In the genomic region with DNA sequence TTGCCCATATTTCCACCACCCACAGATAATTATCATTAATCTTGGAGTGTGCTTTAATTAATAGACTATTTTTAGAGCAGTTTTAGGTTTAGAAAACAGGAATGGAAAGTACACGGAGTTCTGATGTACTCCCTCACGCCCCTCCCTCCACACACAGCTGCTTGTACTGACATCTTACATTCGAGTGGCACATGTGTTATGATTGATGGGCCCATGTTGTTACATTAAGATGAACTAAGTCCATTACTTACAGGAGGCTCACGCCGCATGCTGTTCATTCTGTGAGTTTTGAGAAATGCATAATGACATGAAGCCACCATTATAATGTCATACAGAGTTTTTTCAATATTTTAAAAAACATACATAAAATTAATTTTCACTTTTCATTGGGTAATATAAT, we compare ENCODE assay signal across 22 cellular contexts. TPM values are rescaled to one million over a fixed set of nuclear protein-coding genes. Genes with fewer than 3 reads are reported as not detected.
A peak's percentile ranks its signal among the peaks of the same experiment; 100 is the strongest.
DNase-seq lines count a peak whose midpoint lies in the region; ATAC-seq, FAIRE-seq and TF ChIP-seq lines count a peak whose summit lies in the region.
"Had no signal": no experiment of that assay in that cellular context is flagged by ENCODE, and none has a peak within 500 bp of the region (broad histone marks: within the 10 kb centered on the region; RNA-seq: fewer than 3 reads in every experiment).

No MANE protein-coding gene starts in this region.

- peaks cover 26% of the 10 kb centered on the region for H4K20me1 ChIP-seq in HepG2 (ENCODE audit: insufficient read depth, low read length)

- H3K27me3 Mint-ChIP-seq in CD14-positive monocyte (ENCODE audit: low read depth in 3 of 3): peaks cover 17 to 20% (median 20%) of the 10 kb centered on the region in 3 donors

- no peaks in the 10 kb centered on the region; a peak in 1 of 5 replicates for H3K27me3 ChIP-seq in HepG2 (ENCODE audit: control insufficient read depth in 1 of 2, insufficient read depth in 2 of 2, low read length in 2 of 2)
- H3K27me3 ChIP-seq in right lobe of liver: no peaks in the 10 kb centered on the region
- H3K27me3 ChIP-seq in SJCRH30: no peaks in the 10 kb centered on the region
- H3K27me3 ChIP-seq: suprapubic skin had no signal

- intact Hi-C loops in HepG2 (cut with micrococcal nuclease; ENCODE audit: unreplicated experiment): no loop called here
- intact Hi-C loops in right lobe of liver (cut with DNase I): no loop called here
- intact Hi-C loops in CD14-positive monocyte (cut with micrococcal nuclease): loop anchor here in 1 of 2 donors (10.0 kb wide), 1 partner anchor 785 kb away; no protein-coding TSS in a partner anchor

- in situ Hi-C loops in HepG2 (cut with HindIII; ENCODE audit: extremely low pct_ligation_motif_present, low pct_unique_long_range_greater_than_20kb): no loop called here

- peaks cover 0 to 9% of the 10 kb centered on the region in 2 donors for H3K36me3 Mint-ChIP-seq in CD14-positive monocyte
- H3K36me3 Mint-ChIP-seq: activated naive CD4-positive, alpha-beta T cell treated with anti-CD3 and anti-CD28 coated beads, Interleukin-2, amount 50 U/mL, for 24 hours; stimulated activated memory B cell treated with anti-CD40 and anti-IgM and Interleukin-4, amounts not matched to agents 10 μg/mL and 1 μg/mL and 100 μg/mL, for 72 hours had no signal

- H2AFZ ChIP-seq in HepG2 (ENCODE audit: low read length): no peak overlapping the region

- H3K27ac ChIP-seq in HepG2 (ENCODE audit: extremely low read length, insufficient read depth, low read length): no peak overlapping the region
- H3K27ac ChIP-seq in right lobe of liver: no peak overlapping the region
- H3K27ac ChIP-seq in SJCRH30: peak overlapping the region; percentile 72; the same call in 1 of the 2 replicates

- H3K9me3 Mint-ChIP-seq in CD14-positive monocyte: peaks cover 0 to 4% (median 0%) of the 10 kb centered on the region in 7 donors
- H3K9me3 Mint-ChIP-seq: activated CD4-positive, alpha-beta T cell treated with anti-CD3 and anti-CD28 coated beads, Interleukin-2, amount 10 ng/mL, durations not matched to agents 24 days and 14 days; activated naive CD4-positive, alpha-beta T cell treated with anti-CD3 and anti-CD28 coated beads, Interleukin-2, amount 50 U/mL, for 24 hours; stimulated activated memory B cell treated with anti-CD40 and anti-IgM and Interleukin-4, amounts not matched to agents 10 μg/mL and 1 μg/mL and 100 μg/mL, for 72 hours had no signal

- peak overlapping the region; percentile 88; the same call in 1 of the 2 replicates for H3K4me2 ChIP-seq in HepG2 (ENCODE audit: low read depth, low read length)

- no peak overlapping the region for H3K9ac ChIP-seq in HepG2 (ENCODE audit: insufficient read depth, low read depth, low read length)

- H3K36me3 ChIP-seq in HepG2 (replicated peaks in 1 of 2; ENCODE audit: control insufficient read depth in 1 of 2, insufficient read depth in 2 of 2, low read length in 2 of 2) (peaks cover 0 to 8% of the 10 kb centered on the region in 2 experiments; a peak in 3 of 5 replicates), right lobe of liver (no peaks in the 10 kb centered on the region), SJCRH30 (no peaks in the 10 kb centered on the region)
- H3K36me3 ChIP-seq: suprapubic skin had no signal

- 71% methylated on average over 5 of the region's 5 CpGs for WGBS in HepG2 (ENCODE audit: low lambda C conversion rate)
- 73% methylated on average over 5 of the region's 5 CpGs for WGBS in right lobe of liver (ENCODE audit: insufficient coverage, low coverage, low lambda C conversion rate, missing lambda C conversion rate)

- CTCF ChIA-PET in HepG2 (lab: Yijun Ruan, JAX; ENCODE audit: low intra/inter-chr PET ratio, low total read pairs): interaction anchor here (1.4 kb wide), 1 partner anchor 61 kb away, joined by 3 read pairs; no protein-coding TSS in a partner anchor

- TF ChIP-seq EP300 in HepG2 (IDR thresholded peaks at IDR 0.05; ENCODE audit: low read depth in 2 of 2, low read length in 2 of 2) (no peak), HepG2 (CRISPR knock-in tag; IDR thresholded peaks at IDR 0.05; ENCODE audit: borderline replicate concordance) (no peak)

- no peaks in the 10 kb centered on the region for H3K9me3 ChIP-seq in HepG2 (ENCODE audit: low read length)
- H3K9me3 ChIP-seq in right lobe of liver: no peaks in the 10 kb centered on the region
- no peaks in the 10 kb centered on the region for H3K9me3 ChIP-seq in SJCRH30 (replicated peaks)
- H3K9me3 ChIP-seq: suprapubic skin had no signal

- no TSS peak for BruUV-seq in HepG2 (replicated peaks; lab: Mats Ljungman, UMichigan)

- DNase-seq in HepG2 (ENCODE audit: low spot score) (no peak), right lobe of liver (no peak), SJCRH30 (peak; percentile 46 to 49), myocyte (ENCODE audit: low read depth) (peak; percentile 16), D721Med (ENCODE audit: insufficient read length, low spot score) (no peak), islet precursor cell (no peak), CD14-positive monocyte (ENCODE audit: low spot score) (no peak)
- DNase-seq: activated CD4-positive, alpha-beta T cell treated with anti-CD3 and anti-CD28 coated beads, Interleukin-2, amount 10 ng/mL, durations not matched to agents 24 days and 14 days; activated T-cell treated with anti-CD3 and anti-CD28 coated beads, Interleukin-2, amount 50 U/mL, for 48 hours; cortex of kidney; EL; HCEC 1CT; Kasumi-1; NCI-H1092 treated with DMSO at 0.1 percent for 48 hours; NCI-H2081 treated with DMSO at 0.1 percent for 48 hours; retina; stimulated activated CD4-positive, alpha-beta T cell treated with anti-CD3 and anti-CD28 coated beads, Interleukin-4, amount 100 ng/mL, for 1 hour; T-helper 2 cell had no signal

- no peak for TF ChIP-seq RAD21 in HepG2 (CRISPR knock-in tag; IDR thresholded peaks at IDR 0.05)

- no peak overlapping the region for H3K27ac Mint-ChIP-seq in CD14-positive monocyte
- H3K27ac Mint-ChIP-seq: activated CD4-positive, alpha-beta T cell treated with anti-CD3 and anti-CD28 coated beads, Interleukin-2, amount 10 ng/mL, durations not matched to agents 24 days and 14 days; activated naive CD4-positive, alpha-beta T cell treated with anti-CD3 and anti-CD28 coated beads, Interleukin-2, amount 50 U/mL, for 24 hours had no signal

- ATAC-seq in HepG2 (no peak), right lobe of liver (no peak), GM19395 (IDR thresholded peaks at IDR 0.05; ENCODE audit: unreplicated experiment) (no peak)
- ATAC-seq: stimulated activated memory B cell treated with anti-CD40 and anti-IgM and Interleukin-4, amounts not matched to agents 10 μg/mL and 1 μg/mL and 100 μg/mL, for 72 hours had no signal

- no peak overlapping the region for H3K4me3 Mint-ChIP-seq in CD14-positive monocyte

- TF ChIP-seq POLR2A in HepG2 (IDR thresholded peaks at IDR 0.05; ENCODE audit: insufficient read depth in 1 of 2, low read depth in 2 of 2, low read length in 2 of 2): no peak
- no peak for TF ChIP-seq POLR2A in right lobe of liver (IDR thresholded peaks at IDR 0.05)

- no peak overlapping the region; a peak in 1 of 6 replicates for H3K4me3 ChIP-seq in HepG2 (replicated peaks in 1 of 3; ENCODE audit: insufficient read depth in 1 of 3, low read depth in 2 of 3, low read length in 3 of 3)
- H3K4me3 ChIP-seq in right lobe of liver: no peak overlapping the region
- peak overlapping the region; percentile 92 for H3K4me3 ChIP-seq in SJCRH30

- POLR2A ChIA-PET in HepG2 (lab: Yijun Ruan, JAX): interaction anchor here (0.7 kb wide), 1 partner anchor 24 kb away, joined by 3 read pairs; no protein-coding TSS in a partner anchor

- H3K79me2 ChIP-seq in HepG2 (ENCODE audit: insufficient read depth, low read length): peaks cover 35% of the 10 kb centered on the region

- no peak for FAIRE-seq in HepG2 (lab: Jason Lieb, UNC)
- FAIRE-seq in D721Med (lab: Jason Lieb, UNC): no peak

- TF ChIP-seq CTCF in HepG2 (CRISPR knock-in tag; IDR thresholded peaks at IDR 0.05): no peak
- no peak for TF ChIP-seq CTCF in right lobe of liver (IDR thresholded peaks at IDR 0.05)
- TF ChIP-seq CTCF in D721Med (IDR thresholded peaks at IDR 0.05; ENCODE audit: insufficient read depth, missing control alignments): no peak
- TF ChIP-seq CTCF in CD14-positive monocyte (IDR thresholded peaks at IDR 0.05): no peak

- H3K4me1 ChIP-seq in HepG2 (ENCODE audit: insufficient read depth, low read length): peaks cover 38% of the 10 kb centered on the region
- peaks cover 0 to 26% (median 5%) of the 10 kb centered on the region in 4 donors for H3K4me1 ChIP-seq in right lobe of liver
- peaks cover 5% of the 10 kb centered on the region for H3K4me1 ChIP-seq in SJCRH30

- peaks cover 18% of the 10 kb centered on the region for H3K4me1 Mint-ChIP-seq in CD14-positive monocyte

TF ChIP-seq in HepG2, 621 proteins besides CTCF, POLR2A, EP300 and RAD21 (continues in another document):
- no peak for TF ChIP-seq HOXA7 (CRISPR knock-in tag; IDR thresholded peaks at IDR 0.05)
- TF ChIP-seq SIN3A (IDR thresholded peaks at IDR 0.05; ENCODE audit: borderline replicate concordance, low read depth, low read length): no peak

RNA-seq across cellular contexts. Expression of gene SPATA13, which starts 1.2 kb away (rescaled TPM):
- total RNA-seq in HepG2 (2016; rRNA removed; fragmentation: Illumina TruSeq; extraction: Trizol) (11.3 and 13.7 TPM in 2 replicates), right lobe of liver (10 to 100 TPM; 21.5 to 39.9 (median 30.5) TPM), myocyte (11.9 and 18.7 TPM in 2 replicates)
- total RNA-seq in HepG2 (2016; cell fraction: cytosol; rRNA removed; fragmentation: Illumina TruSeq; extraction: Trizol; ENCODE audit: low read depth): 11.8 and 12.8 TPM in 2 replicates
- total RNA-seq in HepG2 (2016; cell fraction: insoluble cytoplasmic fraction; rRNA removed; fragmentation: Illumina TruSeq; extraction: Trizol): 10.7 and 11.9 TPM in 2 replicates
- total RNA-seq in HepG2 (2016; cell fraction: membrane; rRNA removed; fragmentation: Illumina TruSeq; extraction: Trizol): 14.0 and 14.4 TPM in 2 replicates
- 14.8 and 20.6 TPM in 2 replicates for total RNA-seq in HepG2 (2016; cell fraction: nucleus; rRNA removed; fragmentation: Illumina TruSeq; extraction: Trizol)
- polyA plus RNA-seq in HepG2 (2011; rRNA removed) (11.9 and 14.2 TPM in 2 replicates), CD14-positive monocyte (10 to 100 TPM in 1 of 2 donors, 1 to 10 TPM in 1; 9.3 to 11.6 TPM)
- polyA plus RNA-seq in HepG2 (2011; cell fraction: cytosol; rRNA removed): 7.6 and 7.8 TPM in 2 replicates
- polyA plus RNA-seq in HepG2 (2011; cell fraction: nucleus; rRNA removed): 16.9 and 19.6 TPM in 2 replicates
- polyA plus RNA-seq in HepG2 (2012): 9.0 and 12.6 TPM in 2 replicates
- polyA plus RNA-seq in HepG2 (2016; cell fraction: cytosol; fragmentation: Illumina TruSeq; extraction: Trizol; ENCODE audit: low read depth): 0.14 and 0.44 TPM in 2 replicates
- 8.3 and 9.4 TPM in 2 replicates for polyA plus RNA-seq in HepG2 (2016; cell fraction: insoluble cytoplasmic fraction; fragmentation: Illumina TruSeq; extraction: Trizol; ENCODE audit: low read depth)
- 1.0 and 1.1 TPM in 2 replicates for polyA plus RNA-seq in HepG2 (2016; cell fraction: membrane; fragmentation: Illumina TruSeq; extraction: Trizol; ENCODE audit: low read depth)
- 19.2 and 24.3 TPM in 2 replicates for polyA plus RNA-seq in HepG2 (2016; cell fraction: nucleus; fragmentation: Illumina TruSeq; extraction: Trizol; ENCODE audit: insufficient read depth, low read depth)
- 7.6 and 24.7 TPM in 2 replicates for polyA minus RNA-seq in HepG2 (2011; rRNA and poly(A)+ RNA removed; ENCODE audit: low replicate concordance)
- 12.2 and 13.8 TPM in 2 replicates for polyA minus RNA-seq in HepG2 (2011; cell fraction: cytosol; rRNA and poly(A)+ RNA removed)
- polyA minus RNA-seq in HepG2 (2011; cell fraction: nucleus; rRNA and poly(A)+ RNA removed): 33.6 and 33.8 TPM in 2 replicates
- total RNA-seq in SJCRH30 (2014; rRNA removed; shearing (Covaris generic)): 21.9 and 23.0 TPM in 2 replicates
- polyA plus RNA-seq in myocyte (2012): 5.4 TPM

Comparison
In these comparisons a context has a peak if more than half of its experiments do, and no peak if none do; other contexts are left out.
1. DNase-seq: peak in SJCRH30 (2 of 2) and myocyte (single experiment); none in HepG2 (single experiment), right lobe of liver (0 of 3), D721Med (single experiment), islet precursor cell (single experiment) and CD14-positive monocyte (single experiment).